In genomic region chr9:112487008-112487798, GRCh38 we compare ENCODE assay signal across 7 cellular contexts. TPM values are rescaled to one million over a fixed set of nuclear protein-coding genes. Genes with fewer than 3 reads are reported as not detected.
DNase-seq lines count a peak whose midpoint lies in the region; ATAC-seq and TF ChIP-seq lines count a peak whose summit lies in the region.

No MANE protein-coding gene starts in this region.

- H3K27me3 Mint-ChIP-seq in WTC11 (ENCODE audit: low read depth): no peaks in the 10 kb centered on the region

- H3K36me3 Mint-ChIP-seq in WTC11: peaks cover 2% of the 10 kb centered on the region

- no peaks in the 10 kb centered on the region for H3K27me3 ChIP-seq in layer of hippocampus (ENCODE audit: control insufficient read depth, insufficient read depth, low read length)

- H3K4me1 Mint-ChIP-seq in WTC11: peaks cover 44% of the 10 kb centered on the region

- no peak for TF ChIP-seq CTCF in WTC11 (IDR thresholded peaks at IDR 0.05)

- peak; percentile 20 for DNase-seq in NCI-H1092 (lab: John Stamatoyannopoulos, UW)
- peak; percentile 67 for DNase-seq in WTC11 (ENCODE audit: low spot score)
- DNase-seq in caudate nucleus (lab: John Stamatoyannopoulos, UW): peak in 40 of 61 donors; percentile 8 to 73 (median 44)
- DNase-seq in stimulated activated CD4-positive, alpha-beta T cell treated with anti-CD3 and anti-CD28 coated beads, Interleukin-1b, Interleukin-23, amount 100 ng/mL, for 48 hours: peak; percentile 34

- H3K27ac ChIP-seq in caudate nucleus (ENCODE audit: low read depth, low read length) (peak overlapping the region; percentile 52), layer of hippocampus (ENCODE audit: low read depth, low read length) (peak overlapping the region; percentile 80)

- ATAC-seq in GM18499 (IDR thresholded peaks at IDR 0.05; ENCODE audit: insufficient read depth, unreplicated experiment): peak; percentile 23
- peak; percentile 42 for ATAC-seq in HG02610 (IDR thresholded peaks at IDR 0.05; ENCODE audit: unreplicated experiment)
- peak; percentile 12 for ATAC-seq in WTC11

- no peaks in the 10 kb centered on the region for H3K9me3 Mint-ChIP-seq in WTC11

- peak overlapping the region; percentile 94 for H3K4me3 Mint-ChIP-seq in WTC11

- CTCF ChIA-PET in WTC11 (lab: Charles Lee): interaction anchor here (0.8 to 1.6 kb wide), 5 partner anchors 14 to 333 kb away, joined by 3 to 4 read pairs (median 3); no protein-coding TSS in a partner anchor

- POLR2A ChIA-PET in WTC11 (lab: Charles Lee): interaction anchor here (0.5 to 1.2 kb wide), 6 partner anchors 10 to 113 kb away, joined by 3 to 5 read pairs (median 4); partner anchors contain the start of gene HSDL2

- peak overlapping the region; percentile 88 for H3K27ac Mint-ChIP-seq in WTC11

TF ChIP-seq in WTC11, 78 proteins besides CTCF, POLR2A, EP300 and RAD21:
- 0 out of 2 replicates have a peak, but pooled peaks have one; percentile 35 for TF ChIP-seq E2F5 (CRISPR knock-in tag; IDR thresholded peaks at IDR 0.05)
- TF ChIP-seq TEAD1 (CRISPR knock-in tag; IDR thresholded peaks at IDR 0.05): no peak
- TF ChIP-seq FOXP1 (CRISPR knock-in tag; IDR thresholded peaks at IDR 0.05; ENCODE audit: borderline replicate concordance): peak; percentile 21; the same call in 1 of the 2 replicates
- TF ChIP-seq ATF2 (CRISPR knock-in tag; IDR thresholded peaks at IDR 0.05; ENCODE audit: borderline replicate concordance, low read depth): no peak
- 0 out of 2 replicates have a peak, but pooled peaks have one; percentile 10 for TF ChIP-seq MYBL2 (CRISPR knock-in tag; IDR thresholded peaks at IDR 0.05)
- no peak for TF ChIP-seq SOX15 (CRISPR knock-in tag; IDR thresholded peaks at IDR 0.05)
- TF ChIP-seq TCF7 (CRISPR knock-in tag; IDR thresholded peaks at IDR 0.05; ENCODE audit: low read depth): no peak
- TF ChIP-seq, protein P1, sequence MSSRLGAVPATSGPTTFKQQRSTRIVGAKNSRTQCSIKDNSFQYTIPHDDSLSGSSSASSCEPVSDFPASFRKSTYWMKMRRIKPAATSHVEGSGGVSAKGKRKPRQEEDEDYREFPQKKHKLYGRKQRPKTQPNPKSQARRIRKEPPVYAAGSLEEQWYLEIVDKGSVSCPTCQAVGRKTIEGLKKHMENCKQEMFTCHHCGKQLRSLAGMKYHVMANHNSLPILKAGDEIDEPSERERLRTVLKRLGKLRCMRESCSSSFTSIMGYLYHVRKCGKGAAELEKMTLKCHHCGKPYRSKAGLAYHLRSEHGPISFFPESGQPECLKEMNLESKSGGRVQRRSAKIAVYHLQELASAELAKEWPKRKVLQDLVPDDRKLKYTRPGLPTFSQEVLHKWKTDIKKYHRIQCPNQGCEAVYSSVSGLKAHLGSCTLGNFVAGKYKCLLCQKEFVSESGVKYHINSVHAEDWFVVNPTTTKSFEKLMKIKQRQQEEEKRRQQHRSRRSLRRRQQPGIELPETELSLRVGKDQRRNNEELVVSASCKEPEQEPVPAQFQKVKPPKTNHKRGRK (CRISPR knock-in tag; IDR thresholded peaks at IDR 0.05; ENCODE audit: borderline replicate concordance): no peak
- TF ChIP-seq HMGXB4 (CRISPR knock-in tag; IDR thresholded peaks at IDR 0.05): peak; percentile 89
- no peak for TF ChIP-seq NFE2L1 (CRISPR knock-in tag; IDR thresholded peaks at IDR 0.05)
- TF ChIP-seq FOXJ3 (CRISPR knock-in tag; IDR thresholded peaks at IDR 0.05; ENCODE audit: borderline replicate concordance): no peak
- TF ChIP-seq, protein P2, sequence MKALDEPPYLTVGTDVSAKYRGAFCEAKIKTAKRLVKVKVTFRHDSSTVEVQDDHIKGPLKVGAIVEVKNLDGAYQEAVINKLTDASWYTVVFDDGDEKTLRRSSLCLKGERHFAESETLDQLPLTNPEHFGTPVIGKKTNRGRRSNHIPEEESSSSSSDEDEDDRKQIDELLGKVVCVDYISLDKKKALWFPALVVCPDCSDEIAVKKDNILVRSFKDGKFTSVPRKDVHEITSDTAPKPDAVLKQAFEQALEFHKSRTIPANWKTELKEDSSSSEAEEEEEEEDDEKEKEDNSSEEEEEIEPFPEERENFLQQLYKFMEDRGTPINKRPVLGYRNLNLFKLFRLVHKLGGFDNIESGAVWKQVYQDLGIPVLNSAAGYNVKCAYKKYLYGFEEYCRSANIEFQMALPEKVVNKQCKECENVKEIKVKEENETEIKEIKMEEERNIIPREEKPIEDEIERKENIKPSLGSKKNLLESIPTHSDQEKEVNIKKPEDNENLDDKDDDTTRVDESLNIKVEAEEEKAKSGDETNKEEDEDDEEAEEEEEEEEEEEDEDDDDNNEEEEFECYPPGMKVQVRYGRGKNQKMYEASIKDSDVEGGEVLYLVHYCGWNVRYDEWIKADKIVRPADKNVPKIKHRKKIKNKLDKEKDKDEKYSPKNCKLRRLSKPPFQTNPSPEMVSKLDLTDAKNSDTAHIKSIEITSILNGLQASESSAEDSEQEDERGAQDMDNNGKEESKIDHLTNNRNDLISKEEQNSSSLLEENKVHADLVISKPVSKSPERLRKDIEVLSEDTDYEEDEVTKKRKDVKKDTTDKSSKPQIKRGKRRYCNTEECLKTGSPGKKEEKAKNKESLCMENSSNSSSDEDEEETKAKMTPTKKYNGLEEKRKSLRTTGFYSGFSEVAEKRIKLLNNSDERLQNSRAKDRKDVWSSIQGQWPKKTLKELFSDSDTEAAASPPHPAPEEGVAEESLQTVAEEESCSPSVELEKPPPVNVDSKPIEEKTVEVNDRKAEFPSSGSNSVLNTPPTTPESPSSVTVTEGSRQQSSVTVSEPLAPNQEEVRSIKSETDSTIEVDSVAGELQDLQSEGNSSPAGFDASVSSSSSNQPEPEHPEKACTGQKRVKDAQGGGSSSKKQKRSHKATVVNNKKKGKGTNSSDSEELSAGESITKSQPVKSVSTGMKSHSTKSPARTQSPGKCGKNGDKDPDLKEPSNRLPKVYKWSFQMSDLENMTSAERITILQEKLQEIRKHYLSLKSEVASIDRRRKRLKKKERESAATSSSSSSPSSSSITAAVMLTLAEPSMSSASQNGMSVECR (CRISPR knock-in tag; IDR thresholded peaks at IDR 0.05; ENCODE audit: borderline replicate concordance): no peak

RNA-seq across cellular contexts. Expression of gene KIAA1958, which starts 0.6 kb away (rescaled TPM):
- total RNA-seq in WTC11 (2021): 41.0 to 43.6 TPM (median 42.7 TPM) in 3 replicates

Comparison
In these comparisons a context has a peak if more than half of its experiments do, and no peak if none do; other contexts are left out.
1. Peak in every context shown above with its lines: DNase-seq, ATAC-seq and H3K27ac ChIP-seq.